ENCODE assay signal across 8 cellular contexts in the genomic region with DNA sequence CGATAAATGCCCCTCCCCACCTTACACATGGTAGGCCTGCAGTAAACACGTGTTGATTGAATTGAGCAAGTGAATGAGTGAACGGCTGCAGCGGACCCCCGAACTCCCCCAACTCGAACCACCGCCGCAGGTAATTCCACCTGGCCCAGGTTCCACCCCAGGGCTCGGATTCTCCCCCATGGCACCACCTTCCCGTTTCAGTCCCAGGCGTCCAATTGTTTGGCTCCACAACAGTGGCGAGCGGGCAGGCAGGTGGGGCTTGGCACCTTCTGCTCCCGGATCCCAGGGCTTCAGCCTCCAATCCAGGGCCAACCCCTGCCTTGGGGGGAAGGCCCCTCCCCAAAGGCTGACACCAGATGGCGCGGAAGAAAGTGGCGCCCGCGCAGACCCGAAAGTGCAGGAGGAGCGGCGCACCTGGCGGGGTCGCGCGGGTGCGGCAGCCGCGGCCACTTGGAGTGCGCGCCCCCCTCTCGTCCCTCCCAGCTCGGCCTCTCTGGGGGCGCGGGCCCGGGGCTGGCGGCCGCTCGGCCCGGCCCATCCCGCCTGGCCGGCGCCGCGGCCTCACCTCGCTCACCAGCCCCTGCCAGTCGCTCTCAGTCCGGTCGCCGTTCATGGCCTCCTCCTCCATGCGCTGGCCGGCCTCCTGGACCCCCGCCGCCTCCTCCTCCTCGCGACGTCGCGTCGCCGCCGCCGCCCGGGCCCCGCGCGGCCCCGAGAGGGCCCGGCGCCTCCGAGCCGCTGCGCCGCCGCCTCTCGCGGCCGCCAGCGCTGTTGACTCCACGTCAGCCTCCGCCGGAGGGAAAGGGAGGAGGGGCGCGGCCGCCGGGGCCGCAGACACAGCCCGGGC. TPM values are rescaled to one million over a fixed set of nuclear protein-coding genes. Genes with fewer than 3 reads are reported as not detected.
DNase-seq lines count a peak whose midpoint lies in the region; ATAC-seq lines count a peak whose summit lies in the region.

A gene (minus strand): TSS at position 791 of the 847 bp plus-strand sequence. CDS start 178 bp downstream, at position 613.

- H3K9ac ChIP-seq in trophoblast cell (ENCODE audit: low read length): peak within 1 kb of the TSS; percentile 34

- DNase-seq in ACHN: peak; percentile 59
- DNase-seq in NCI-H460 (ENCODE audit: extremely low read depth, low read depth): peak; percentile 14
- peak; percentile 90 for DNase-seq in astrocyte of the hippocampus (ENCODE audit: low read depth, low spot score)
- DNase-seq in hepatic stellate cell (ENCODE audit: low spot score): peak; percentile 81
- peak; percentile 47 to 77 for DNase-seq in trophoblast cell
- no peak for DNase-seq in SKM-1 treated with dmso at 0.1 percent for 144 hours (lab: John Stamatoyannopoulos, UW; ENCODE audit: unreplicated experiment)
- DNase-seq in MV-4-11 (lab: John Stamatoyannopoulos, UW): no peak

- peak within 1 kb of the TSS; percentile 3 for H2BK5ac ChIP-seq in trophoblast cell (ENCODE audit: low read depth, low read length, poor library complexity)

- H4K12ac ChIP-seq in trophoblast cell (ENCODE audit: low read depth, low read length): peak within 1 kb of the TSS; percentile 28

- peak within 1 kb of the TSS; percentile 70 for H3K18ac ChIP-seq in trophoblast cell (ENCODE audit: low read length)

- peak within 1 kb of the TSS; percentile 71 for H4K91ac ChIP-seq in trophoblast cell (ENCODE audit: low read depth, low read length)

- H3K9me3 ChIP-seq in trophoblast cell (ENCODE audit: insufficient read depth, low read depth, low read length): peaks cover 5% of the 10 kb centered on the region

- in situ Hi-C loops in ACHN (cut with HindIII; ENCODE audit: low pct_ligation_motif_present, low pct_unique_long_range_greater_than_20kb, low sequenced_read_pairs): no loop called here

- no peak within 1 kb of the TSS for H3K23ac ChIP-seq in trophoblast cell (ENCODE audit: low read length)

- H3K4me1 ChIP-seq in trophoblast cell (ENCODE audit: control insufficient read depth in 1 of 2, insufficient read depth in 2 of 2, low read length in 2 of 2): peaks cover 0 to 7% of the 10 kb centered on the region in 2 experiments

- H2BK120ac ChIP-seq in trophoblast cell (ENCODE audit: insufficient read depth, low read length, poor library complexity): peak within 1 kb of the TSS; percentile 23

- peak within 1 kb of the TSS; percentile 2 for H3K4ac ChIP-seq in trophoblast cell (ENCODE audit: low read depth, low read length)

- H3K36me3 ChIP-seq in trophoblast cell (ENCODE audit: control insufficient read depth in 1 of 2, insufficient read depth in 2 of 2, low read length in 2 of 2): peaks cover 6 to 8% of the 10 kb centered on the region in 2 experiments

- peak within 1 kb of the TSS; percentile 71 for H3K4me3 ChIP-seq in trophoblast cell (ENCODE audit: low read depth, low read length)

- peak within 1 kb of the TSS; percentile 32 for H3K14ac ChIP-seq in trophoblast cell (ENCODE audit: low read length)

- H3K79me2 ChIP-seq in trophoblast cell (ENCODE audit: control insufficient read depth, insufficient read depth, low read length, poor library complexity): peaks cover 2% of the 10 kb centered on the region

- peak within 1 kb of the TSS; percentile 51 for H2BK12ac ChIP-seq in trophoblast cell (ENCODE audit: low read length)

- peak within 1 kb of the TSS; percentile 37 for H3K27ac ChIP-seq in trophoblast cell (ENCODE audit: low read depth, low read length)

- no peak within 1 kb of the TSS for H2AK5ac ChIP-seq in trophoblast cell (ENCODE audit: low read length)

- H4K8ac ChIP-seq in trophoblast cell (ENCODE audit: low read depth, low read length): peak within 1 kb of the TSS; percentile 72

- no CpG with 5 or more reads among the region's 88 CpGs for WGBS in trophoblast cell (ENCODE audit: extremely low coverage, insufficient coverage, insufficient read length)

- peak; percentile 79 for ATAC-seq in GM21360 (IDR thresholded peaks at IDR 0.05; ENCODE audit: unreplicated experiment)

- H3K79me1 ChIP-seq in trophoblast cell (ENCODE audit: low read length): peaks cover 6% of the 10 kb centered on the region

- peak within 1 kb of the TSS; percentile 83 for H2AFZ ChIP-seq in trophoblast cell (ENCODE audit: insufficient read depth, low read length, poor library complexity)

- H3K4me2 ChIP-seq in trophoblast cell (ENCODE audit: low read length): peak within 1 kb of the TSS; percentile 85

- H3K27me3 ChIP-seq in trophoblast cell (ENCODE audit: insufficient read depth, low read length): no peaks in the 10 kb centered on the region

RNA-seq across cellular contexts. Expression of the gene that starts here (rescaled TPM):
- 2.0 and 2.4 TPM in 2 replicates for total RNA-seq in NCI-H460 (2014; rRNA removed; shearing (Covaris generic))
- 0.50 and 0.82 TPM in 2 replicates for polyA plus RNA-seq in NCI-H460 (2014; cell fraction: nucleus; rRNA removed)
- 4.3 and 4.4 TPM in 2 replicates for polyA plus RNA-seq in trophoblast cell (2013)

Comparison
In these comparisons a context has a peak if more than half of its experiments do, and no peak if none do; other contexts are left out.
1. DNase-seq: peak in ACHN (single experiment), NCI-H460 (single experiment), astrocyte of the hippocampus (single experiment), hepatic stellate cell (single experiment) and trophoblast cell (2 of 2); none in SKM-1 treated with dmso at 0.1 percent for 144 hours (single experiment) and MV-4-11 (single experiment).